ENCODE assay signal across 24 cellular contexts in genomic region chr17:159609-160008, GRCh38. TPM values are rescaled to one million over a fixed set of nuclear protein-coding genes. Genes with fewer than 3 reads are reported as not detected.
"Had no signal": no experiment of that assay in that cellular context is flagged by ENCODE, and none has a peak within 500 bp of the region (broad histone marks: within the 10 kb centered on the region; RNA-seq: fewer than 3 reads in every experiment).

No MANE protein-coding gene starts in this region.

- ATAC-seq: K562, SK-N-SH treated with all-trans-retinoic acid at 6 μM for 48 hours had no signal

- H3K27ac ChIP-seq: KMS-11, SJCRH30 had no signal

- H3K9ac ChIP-seq: KMS-11 had no signal

- H3K4me2 ChIP-seq: KMS-11 had no signal

- H3K36me3 ChIP-seq: SJCRH30 had no signal

- H3K4me3 ChIP-seq: K562, SJCRH30 had no signal

- H3K27me3 ChIP-seq: SJCRH30 had no signal

- H3K4me1 ChIP-seq: SJCRH30 had no signal

- FAIRE-seq: K562, RCC 7860 had no signal

- DNase-seq: Kasumi-1, MM.1S, NCI-H1092 treated with DMSO at 0.1 percent for 48 hours, NCI-H1436, NCI-H187, NCI-H2029, NCI-H2081 treated with DMSO at 0.1 percent for 48 hours, NCI-H2171, NCI-H226, NCI-H446, NCI-H510A, NCI-H524 treated with DMSO at 0.1 percent for 48 hours, NCI-H69, NCI-H774, RPMI8226, SHP77 treated with DMSO at 0.1 percent for 48 hours, SJCRH30 had no signal

- H3K9me3 ChIP-seq: SJCRH30 had no signal

RNA-seq across cellular contexts. Expression of gene DOC2B, which starts 21.8 kb away (rescaled TPM):
- total RNA-seq: HT1080, SJCRH30 had no signal
- polyA plus RNA-seq: IgD-negative memory B cell, K562 had no signal

RNA-seq across cellular contexts. Expression of gene SCGB1C2, which starts 22.2 kb away (rescaled TPM):
- total RNA-seq: HT1080, K562, M059J, SJCRH30 had no signal
- polyA plus RNA-seq: IgD-negative memory B cell, K562 had no signal
